ENCODE assay signal across 14 cellular contexts in the genomic region with DNA sequence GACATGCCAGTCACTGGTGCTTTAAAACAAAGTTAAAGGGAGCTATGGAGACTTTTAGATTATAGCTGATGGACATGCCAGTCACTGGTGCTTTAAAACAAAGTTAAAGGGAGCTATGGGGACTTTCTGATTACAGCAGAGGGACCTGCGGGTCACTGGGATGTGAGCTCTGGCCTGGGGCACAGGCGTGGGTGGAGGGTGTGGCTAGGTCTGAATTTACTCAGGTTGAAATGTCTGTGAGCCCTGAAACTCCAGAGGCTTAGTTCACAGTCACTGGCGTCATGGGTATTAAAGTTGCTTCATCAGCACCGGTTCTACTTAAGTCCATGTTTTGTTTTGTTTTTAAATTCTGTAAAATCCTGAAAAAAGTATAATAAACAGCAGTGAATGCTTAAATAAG. TPM values are rescaled to one million over a fixed set of nuclear protein-coding genes. Genes with fewer than 3 reads are reported as not detected.
A peak's percentile ranks its signal among the peaks of the same experiment; 100 is the strongest.
DNase-seq lines count a peak whose midpoint lies in the region; ATAC-seq and TF ChIP-seq lines count a peak whose summit lies in the region.
"Had no signal": no experiment of that assay in that cellular context is flagged by ENCODE, and none has a peak within 500 bp of the region (broad histone marks: within the 10 kb centered on the region; RNA-seq: fewer than 3 reads in every experiment).

No MANE protein-coding gene starts in this region.

- H3K9me3 ChIP-seq in OCI-LY3 (ENCODE audit: insufficient read depth, low read length) (no peaks in the 10 kb centered on the region), adrenal gland (replicated peaks in 1 of 3) (no peaks in the 10 kb centered on the region), testis (no peaks in the 10 kb centered on the region)
- H3K9me3 ChIP-seq: esophagus squamous epithelium had no signal

- peak; percentile 79 for ATAC-seq in GM18858 (IDR thresholded peaks at IDR 0.05; ENCODE audit: unreplicated experiment)
- peak; percentile 60 for ATAC-seq in GM21390 (IDR thresholded peaks at IDR 0.05; ENCODE audit: unreplicated experiment)
- peak; percentile 52 for ATAC-seq in HG02981 (IDR thresholded peaks at IDR 0.05; ENCODE audit: unreplicated experiment)
- no peak for ATAC-seq in activated T-cell treated with anti-CD3 and anti-CD28 coated beads, Interleukin-2, amount 50 U/mL, for 4 hours

- WGBS in adrenal gland, 4 donors: 71 to 89% (median 82%) methylated on average over 4 of the region's 4 CpGs
- 92 to 94% methylated on average over 4 of the region's 4 CpGs for WGBS in testis, 2 donors

- intact Hi-C loops in adrenal gland (cut with DNase I) (no loop called here), testis (cut with DNase I; ENCODE audit: low total_unique reads) (no loop called here), dorsolateral prefrontal cortex (cut with DNase I) (no loop called here)

- peak overlapping the region; percentile 72 for H3K4me2 ChIP-seq in OCI-LY3 (ENCODE audit: low read length)

- H3K9me3 Mint-ChIP-seq in activated T-cell treated with anti-CD3 and anti-CD28 coated beads, Interleukin-2, amount 50 U/mL, for 4 hours: no peaks in the 10 kb centered on the region
- H3K9me3 Mint-ChIP-seq: activated T-cell treated with anti-CD3 and anti-CD28 coated beads, Interleukin-2, amount 50 U/mL, for 72 hours; nephron; stimulated activated naive B cell treated with anti-CD40 and anti-IgM and Interleukin-4, amounts not matched to agents 10 μg/mL and 1 μg/mL and 100 μg/mL, for 72 hours had no signal

- H3K27me3 Mint-ChIP-seq in activated T-cell treated with anti-CD3 and anti-CD28 coated beads, Interleukin-2, amount 50 U/mL, for 4 hours (ENCODE audit: low read depth): peaks cover 19% of the 10 kb centered on the region

- H3K4me3 ChIP-seq in OCI-LY3 (ENCODE audit: low read length) (peak overlapping the region; percentile 57; the same call in 1 of the 2 replicates), adrenal gland (no peak overlapping the region), testis (no peak overlapping the region), dorsolateral prefrontal cortex (no peak overlapping the region)
- H3K4me3 ChIP-seq: esophagus squamous epithelium had no signal

- no peak overlapping the region for H3K4me3 Mint-ChIP-seq in activated T-cell treated with anti-CD3 and anti-CD28 coated beads, Interleukin-2, amount 50 U/mL, for 4 hours
- H3K4me3 Mint-ChIP-seq: CD14-positive monocyte; nephron; stimulated activated naive B cell treated with anti-CD40 and anti-IgM and Interleukin-4, amounts not matched to agents 10 μg/mL and 1 μg/mL and 100 μg/mL, for 72 hours had no signal

- DNase-seq in adrenal gland (no peak), testis (no peak), dorsolateral prefrontal cortex (no peak)
- no peak for DNase-seq in activated T-cell treated with anti-CD3 and anti-CD28 coated beads, Interleukin-2, amount 50 U/mL, for 4 hours
- DNase-seq: esophagus squamous epithelium; NCI-H2029; stimulated activated naive B cell treated with anti-CD40 and anti-IgM and Interleukin-4, amounts not matched to agents 10 μg/mL and 1 μg/mL and 100 μg/mL, for 72 hours had no signal

- H4K20me1 ChIP-seq in OCI-LY3 (ENCODE audit: insufficient read depth, low read length): no peaks in the 10 kb centered on the region

- H3K36me3 Mint-ChIP-seq in activated T-cell treated with anti-CD3 and anti-CD28 coated beads, Interleukin-2, amount 50 U/mL, for 4 hours (ENCODE audit: insufficient read depth): no peaks in the 10 kb centered on the region
- H3K36me3 Mint-ChIP-seq: CD14-positive monocyte; stimulated activated naive B cell treated with anti-CD40 and anti-IgM and Interleukin-4, amounts not matched to agents 10 μg/mL and 1 μg/mL and 100 μg/mL, for 72 hours had no signal

- peaks cover 56% of the 10 kb centered on the region for H3K4me1 ChIP-seq in OCI-LY3 (ENCODE audit: low read length)
- no peaks in the 10 kb centered on the region for H3K4me1 ChIP-seq in adrenal gland (replicated peaks in 1 of 2)
- H3K4me1 ChIP-seq in testis: no peaks in the 10 kb centered on the region

- peak overlapping the region; percentile 8; the same call in 1 of the 2 replicates for H2AFZ ChIP-seq in OCI-LY3 (ENCODE audit: low read depth, low read length)

- TF ChIP-seq POLR2A in adrenal gland (IDR thresholded peaks at IDR 0.05) (no peak), testis (IDR thresholded peaks at IDR 0.05) (no peak)

- H3K27ac ChIP-seq in OCI-LY3 (ENCODE audit: low read length) (peak overlapping the region; percentile 89), adrenal gland (no peak overlapping the region), testis (no peak overlapping the region), dorsolateral prefrontal cortex (no peak overlapping the region)

- no peaks in the 10 kb centered on the region for H3K4me1 Mint-ChIP-seq in activated T-cell treated with anti-CD3 and anti-CD28 coated beads, Interleukin-2, amount 50 U/mL, for 4 hours (ENCODE audit: low read depth)
- H3K4me1 Mint-ChIP-seq: CD14-positive monocyte, nephron had no signal

- no peak for TF ChIP-seq CTCF in OCI-LY3 (IDR thresholded peaks at IDR 0.05; ENCODE audit: low read depth, low read length)
- TF ChIP-seq CTCF in adrenal gland (IDR thresholded peaks at IDR 0.05): no peak
- no peak for TF ChIP-seq CTCF in testis (IDR thresholded peaks at IDR 0.05)
- no peak for TF ChIP-seq CTCF in dorsolateral prefrontal cortex (IDR thresholded peaks at IDR 0.05 in 54 of 56, conservative IDR thresholded peaks at IDR 0.05 in 2 of 56; ENCODE audit: low read depth in 1 of 56, partially characterized antibody in 56 of 56)

- H3K9ac ChIP-seq in OCI-LY3 (ENCODE audit: low read length): peak overlapping the region; percentile 63; the same call in 1 of the 2 replicates

- H3K36me3 ChIP-seq in OCI-LY3 (replicated peaks; ENCODE audit: low read depth, low read length): no peaks in the 10 kb centered on the region
- H3K36me3 ChIP-seq in adrenal gland (replicated peaks in 1 of 2): no peaks in the 10 kb centered on the region
- H3K36me3 ChIP-seq in testis (ENCODE audit: low read depth, missing control alignments): no peaks in the 10 kb centered on the region
- H3K36me3 ChIP-seq: esophagus squamous epithelium had no signal

- no peaks in the 10 kb centered on the region for H3K79me2 ChIP-seq in OCI-LY3 (ENCODE audit: low read length)

- no peaks in the 10 kb centered on the region; the same call in 1 of the 2 replicates for H3K27me3 ChIP-seq in OCI-LY3 (ENCODE audit: low read depth, low read length)
- no peaks in the 10 kb centered on the region for H3K27me3 ChIP-seq in adrenal gland
- H3K27me3 ChIP-seq in testis: no peaks in the 10 kb centered on the region
- peaks cover 0 to 13% (median 0%) of the 10 kb centered on the region in 45 donors for H3K27me3 ChIP-seq in dorsolateral prefrontal cortex

RNA-seq across cellular contexts. Expression of a gene that starts 49.0 kb away (rescaled TPM):
- 10 to 100 TPM; 17.2 to 39.2 (median 30.6) TPM for total RNA-seq in adrenal gland
- polyA plus RNA-seq in adrenal gland: 10 to 100 TPM; 19.0 to 52.8 (median 39.1) TPM
- 10 to 100 TPM; 18.0 to 25.8 TPM for total RNA-seq in testis
- polyA plus RNA-seq in testis (ENCODE audit: insufficient read depth, low read depth, low replicate concordance): 30.5 TPM
- total RNA-seq in dorsolateral prefrontal cortex: 10 to 100 TPM in 118 of 120 experiments, 1 to 10 TPM in 2; 7.8 to 32.4 (median 21.4) TPM
- total RNA-seq in activated T-cell treated with anti-CD3 and anti-CD28 coated beads, Interleukin-2, amount 50 U/mL, for 4 hours: 10 to 100 TPM; 29.2 to 33.2 (median 29.3) TPM

Comparison
In these comparisons a context has a peak if more than half of its experiments do, and no peak if none do; other contexts are left out.
1. ATAC-seq: peak in GM18858 (single experiment), GM21390 (single experiment) and HG02981 (single experiment); none in activated T-cell treated with anti-CD3 and anti-CD28 coated beads, Interleukin-2, amount 50 U/mL, for 4 hours (0 of 2).